26 cellular contexts compared by ENCODE assay signal in the genomic region with DNA sequence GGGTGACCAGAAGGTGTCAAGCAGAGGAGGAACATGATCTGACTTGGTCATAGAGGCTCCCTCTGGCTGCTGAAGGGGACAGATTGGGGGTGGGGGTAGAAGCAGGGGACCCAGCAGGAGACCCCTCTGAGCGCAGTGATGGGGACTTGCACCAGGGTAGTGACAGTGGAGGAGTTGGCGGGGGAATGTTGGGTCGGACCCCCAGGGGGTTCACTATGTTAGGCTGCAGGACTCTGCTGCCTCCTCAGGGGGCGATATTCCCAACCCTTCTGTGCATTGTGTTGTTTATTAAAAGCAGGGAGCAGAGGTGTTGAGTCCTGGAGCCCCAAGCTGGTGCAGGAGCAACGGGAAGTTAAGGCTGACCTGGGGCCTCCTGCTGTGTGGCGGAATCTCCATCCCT. TPM values are rescaled to one million over a fixed set of nuclear protein-coding genes. Genes with fewer than 3 reads are reported as not detected.
DNase-seq lines count a peak whose midpoint lies in the region; ATAC-seq and TF ChIP-seq lines count a peak whose summit lies in the region.
"Had no signal": no experiment of that assay in that cellular context is flagged by ENCODE, and none has a peak within 500 bp of the region (broad histone marks: within the 10 kb centered on the region; RNA-seq: fewer than 3 reads in every experiment).

No MANE protein-coding gene starts in this region.

- H4K20me1 ChIP-seq in Loucy (ENCODE audit: insufficient read depth, low read length, poor library complexity, severe bottlenecking) = no peaks in the 10 kb centered on the region

- no peak overlapping the region for H3K27ac ChIP-seq in mesendoderm (ENCODE audit: low read depth, low read length)
- H3K27ac ChIP-seq: C4-2B, dorsolateral prefrontal cortex, heart right ventricle, neutrophil, SJCRH30 had no signal

- ATAC-seq in HG03520 (IDR thresholded peaks at IDR 0.05; ENCODE audit: unreplicated experiment) (no peak), HG03196 (IDR thresholded peaks at IDR 0.05; ENCODE audit: unreplicated experiment) (no peak)
- ATAC-seq: GM12878; stimulated activated memory B cell treated with anti-CD40 and anti-IgM and Interleukin-4, amounts not matched to agents 10 μg/mL and 1 μg/mL and 100 μg/mL, for 72 hours had no signal

- H2AFZ ChIP-seq in Loucy (ENCODE audit: low read length) = no peak overlapping the region

- H3K9me2 ChIP-seq in Loucy (replicated peaks; ENCODE audit: low read depth, low read length) = no peaks in the 10 kb centered on the region

- WGBS in mesendoderm (ENCODE audit: extremely low coverage, insufficient coverage, low lambda C conversion rate) = no CpG with 5 or more reads among the region's 6 CpGs

- H4K5ac ChIP-seq in mesendoderm (ENCODE audit: low read length) = no peak overlapping the region

- no peak overlapping the region for H3K4me2 ChIP-seq in Loucy (ENCODE audit: low read depth, low read length, poor library complexity, severe bottlenecking)
- no peak overlapping the region for H3K4me2 ChIP-seq in mesendoderm (ENCODE audit: low read length)

- H3K4ac ChIP-seq in mesendoderm (ENCODE audit: low read depth, low read length) = no peak overlapping the region

- DNase-seq in ELF-1 (ENCODE audit: low read depth, low spot score) (peak; percentile 37), choroid plexus epithelial cell (ENCODE audit: low read depth) (no peak), mesendoderm (peak; percentile 20), NCI-H1417 treated with DMSO at 0.1 percent for 48 hours (lab: John Stamatoyannopoulos, UW) (no peak), cerebellar cortex (ENCODE audit: low spot score) (no peak)
- DNase-seq: activated CD4-positive, alpha-beta memory T cell treated with anti-CD3 and anti-CD28 coated beads, Interleukin-2, amount 10 ng/mL, durations not matched to agents 7 days and 5 days; activated CD4-positive, alpha-beta T cell treated with anti-CD3 and anti-CD28 coated beads for 1 hour; anterior cingulate cortex; Calu3; DND-41; dorsolateral prefrontal cortex; heart right ventricle; NCI-H1092 treated with DMSO at 0.1 percent for 48 hours; NCI-H187 treated with DMSO at 0.1 percent for 48 hours; NCI-H526; SJCRH30; stimulated activated CD4-positive, alpha-beta T cell treated with anti-CD3 and anti-CD28 coated beads, Interleukin-4, amount 100 ng/mL, for 4 hours; substantia nigra; T-cell had no signal

- H3K56ac ChIP-seq in mesendoderm (ENCODE audit: low read length) = no peak overlapping the region

- TF ChIP-seq CTCF in Loucy (conservative IDR thresholded peaks at IDR 0.05; ENCODE audit: low read length) (0 out of 2 replicates have a peak, but pooled peaks have one; percentile 15), choroid plexus epithelial cell (conservative IDR thresholded peaks at IDR 0.05; ENCODE audit: low read depth, low read length) (peak; percentile 29)

- no peak overlapping the region for H2BK120ac ChIP-seq in mesendoderm (ENCODE audit: low read depth, low read length)

- no peak overlapping the region for H2BK15ac ChIP-seq in mesendoderm (replicated peaks; ENCODE audit: low read depth)

- no peak overlapping the region for H4K8ac ChIP-seq in mesendoderm (ENCODE audit: low read depth, low read length)

- H3K23ac ChIP-seq in mesendoderm (ENCODE audit: low read length) = no peak overlapping the region

- no peak overlapping the region for H3K18ac ChIP-seq in mesendoderm (ENCODE audit: low read length)

- H3K27me3 ChIP-seq in Loucy (ENCODE audit: insufficient read depth, low read length, poor library complexity, severe bottlenecking) = no peaks in the 10 kb centered on the region
- no peaks in the 10 kb centered on the region for H3K27me3 ChIP-seq in mesendoderm (ENCODE audit: insufficient read depth, low read length, poor library complexity)
- H3K27me3 ChIP-seq: heart right ventricle, neutrophil, SJCRH30 had no signal

- no peaks in the 10 kb centered on the region for H3K79me2 ChIP-seq in Loucy (ENCODE audit: insufficient read depth, low read length)
- H3K79me2 ChIP-seq in mesendoderm (ENCODE audit: control insufficient read depth, insufficient read depth, low read length) = no peaks in the 10 kb centered on the region

- H3K4me1 ChIP-seq in Loucy (ENCODE audit: insufficient read depth, low read length, poor library complexity, severe bottlenecking) (no peaks in the 10 kb centered on the region), mesendoderm (ENCODE audit: control insufficient read depth, low read depth, low read length) (no peaks in the 10 kb centered on the region)
- H3K4me1 ChIP-seq: heart right ventricle, SJCRH30 had no signal

- H3K9ac ChIP-seq in Loucy (ENCODE audit: low read depth, low read length, poor library complexity, severe bottlenecking) (no peak overlapping the region), mesendoderm (ENCODE audit: low read length) (no peak overlapping the region)

- H3K36me3 ChIP-seq in Loucy (ENCODE audit: insufficient read depth, low read length) (no peaks in the 10 kb centered on the region), mesendoderm (ENCODE audit: control insufficient read depth, insufficient read depth, low read length) (no peaks in the 10 kb centered on the region)
- H3K36me3 ChIP-seq: SJCRH30 had no signal

- H3K4me3 ChIP-seq in Loucy (ENCODE audit: low read length, poor library complexity, severe bottlenecking) (no peak overlapping the region), choroid plexus epithelial cell (ENCODE audit: low read depth, low read length) (no peak overlapping the region), mesendoderm (ENCODE audit: low read length) (no peak overlapping the region)
- H3K4me3 ChIP-seq: dorsolateral prefrontal cortex, GM12878, heart right ventricle, SJCRH30 had no signal

- H3F3A ChIP-seq in Loucy (ENCODE audit: low read depth) = no peaks in the 10 kb centered on the region

- no peaks in the 10 kb centered on the region for H3K79me1 ChIP-seq in mesendoderm (ENCODE audit: low read length)

- no peaks in the 10 kb centered on the region for H3K9me3 ChIP-seq in Loucy (ENCODE audit: insufficient read depth, low read depth, low read length)
- H3K9me3 ChIP-seq: heart right ventricle, neutrophil, SJCRH30 had no signal

- no peak overlapping the region for H2AK5ac ChIP-seq in mesendoderm (ENCODE audit: low read length)

- H2BK5ac ChIP-seq in mesendoderm (ENCODE audit: low read length) = no peak overlapping the region

RNA-seq across cellular contexts. Expression of gene WDR13, which starts 8.8 kb away (rescaled TPM):
- 8.9 TPM for polyA plus RNA-seq in mesendoderm (2013, experiment 1 of 2)
- polyA plus RNA-seq in mesendoderm (2013, experiment 2 of 2) = 8.7 TPM

RNA-seq across cellular contexts. Expression of gene RBM3, which starts 31.8 kb away (rescaled TPM):
- polyA plus RNA-seq in mesendoderm (2013, experiment 1 of 2) = 275 TPM
- polyA plus RNA-seq in mesendoderm (2013, experiment 2 of 2) = 282 TPM

Comparison
In these comparisons a context has a peak if more than half of its experiments do, and no peak if none do; other contexts are left out.
1. DNase-seq: peak in ELF-1 (single experiment) and mesendoderm (single experiment); none in choroid plexus epithelial cell (single experiment), NCI-H1417 treated with DMSO at 0.1 percent for 48 hours (single experiment) and cerebellar cortex (single experiment).